Comparison of ENCODE assay signal across 7 cellular contexts in genomic region chr13:99210627-99211026, GRCh38. TPM values are rescaled to one million over a fixed set of nuclear protein-coding genes. Genes with fewer than 3 reads are reported as not detected.
"Had no signal": no experiment of that assay in that cellular context is flagged by ENCODE, and none has a peak within 500 bp of the region (broad histone marks: within the 10 kb centered on the region; RNA-seq: fewer than 3 reads in every experiment).

No MANE protein-coding gene starts in this region.

RNA-seq across cellular contexts. Expression of gene GPR18, which starts 47.6 kb away (rescaled TPM):
- total RNA-seq: LHCN-M2, MCF 10A, NCI-H460, PC-9, Right ventricle myocardium inferior, RPMI7951, SJCRH30 had no signal
